1 cellular context compared by ENCODE assay signal in the genomic region with DNA sequence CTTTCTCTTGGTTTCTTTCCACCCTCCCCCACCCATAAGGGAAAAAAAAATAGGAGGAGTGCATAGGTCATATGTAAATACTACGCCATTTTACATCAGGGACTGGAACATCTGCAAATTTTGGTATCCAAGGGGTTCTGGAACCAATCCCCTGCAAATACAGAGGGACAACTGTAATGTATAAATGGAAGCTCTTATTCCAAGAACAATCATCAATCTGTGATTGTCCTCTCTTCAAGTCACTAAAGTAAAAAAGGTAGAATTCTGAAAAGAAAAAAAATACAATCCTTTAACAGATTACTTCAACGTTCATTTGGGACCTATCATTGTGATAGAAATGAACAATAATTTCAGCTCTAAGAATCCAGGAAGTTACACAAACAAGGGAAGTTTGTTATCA.
A peak's percentile ranks its signal among the peaks of the same experiment; 100 is the strongest.
TF ChIP-seq lines count a peak whose summit lies in the region.

No MANE protein-coding gene starts in this region.

TF ChIP-seq in K562, 482 proteins besides CTCF, POLR2A, EP300 and RAD21 (continued from another document):
- TF ChIP-seq, protein P1, sequence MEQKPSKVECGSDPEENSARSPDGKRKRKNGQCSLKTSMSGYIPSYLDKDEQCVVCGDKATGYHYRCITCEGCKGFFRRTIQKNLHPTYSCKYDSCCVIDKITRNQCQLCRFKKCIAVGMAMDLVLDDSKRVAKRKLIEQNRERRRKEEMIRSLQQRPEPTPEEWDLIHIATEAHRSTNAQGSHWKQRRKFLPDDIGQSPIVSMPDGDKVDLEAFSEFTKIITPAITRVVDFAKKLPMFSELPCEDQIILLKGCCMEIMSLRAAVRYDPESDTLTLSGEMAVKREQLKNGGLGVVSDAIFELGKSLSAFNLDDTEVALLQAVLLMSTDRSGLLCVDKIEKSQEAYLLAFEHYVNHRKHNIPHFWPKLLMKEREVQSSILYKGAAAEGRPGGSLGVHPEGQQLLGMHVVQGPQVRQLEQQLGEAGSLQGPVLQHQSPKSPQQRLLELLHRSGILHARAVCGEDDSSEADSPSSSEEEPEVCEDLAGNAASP (IDR thresholded peaks at IDR 0.05) = no peak
- TF ChIP-seq, protein P2, sequence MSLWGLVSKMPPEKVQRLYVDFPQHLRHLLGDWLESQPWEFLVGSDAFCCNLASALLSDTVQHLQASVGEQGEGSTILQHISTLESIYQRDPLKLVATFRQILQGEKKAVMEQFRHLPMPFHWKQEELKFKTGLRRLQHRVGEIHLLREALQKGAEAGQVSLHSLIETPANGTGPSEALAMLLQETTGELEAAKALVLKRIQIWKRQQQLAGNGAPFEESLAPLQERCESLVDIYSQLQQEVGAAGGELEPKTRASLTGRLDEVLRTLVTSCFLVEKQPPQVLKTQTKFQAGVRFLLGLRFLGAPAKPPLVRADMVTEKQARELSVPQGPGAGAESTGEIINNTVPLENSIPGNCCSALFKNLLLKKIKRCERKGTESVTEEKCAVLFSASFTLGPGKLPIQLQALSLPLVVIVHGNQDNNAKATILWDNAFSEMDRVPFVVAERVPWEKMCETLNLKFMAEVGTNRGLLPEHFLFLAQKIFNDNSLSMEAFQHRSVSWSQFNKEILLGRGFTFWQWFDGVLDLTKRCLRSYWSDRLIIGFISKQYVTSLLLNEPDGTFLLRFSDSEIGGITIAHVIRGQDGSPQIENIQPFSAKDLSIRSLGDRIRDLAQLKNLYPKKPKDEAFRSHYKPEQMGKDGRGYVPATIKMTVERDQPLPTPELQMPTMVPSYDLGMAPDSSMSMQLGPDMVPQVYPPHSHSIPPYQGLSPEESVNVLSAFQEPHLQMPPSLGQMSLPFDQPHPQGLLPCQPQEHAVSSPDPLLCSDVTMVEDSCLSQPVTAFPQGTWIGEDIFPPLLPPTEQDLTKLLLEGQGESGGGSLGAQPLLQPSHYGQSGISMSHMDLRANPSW (CRISPR knock-in tag; IDR thresholded peaks at IDR 0.05) = no peak
- TF ChIP-seq NR2C1 (IDR thresholded peaks at IDR 0.05) (peak; percentile 58), NR2C1 (tag; IDR thresholded peaks at IDR 0.05) (no peak), ASH1L (IDR thresholded peaks at IDR 0.05; ENCODE audit: borderline replicate concordance, low read depth, partially characterized antibody) (no peak)
